In the genomic region with DNA sequence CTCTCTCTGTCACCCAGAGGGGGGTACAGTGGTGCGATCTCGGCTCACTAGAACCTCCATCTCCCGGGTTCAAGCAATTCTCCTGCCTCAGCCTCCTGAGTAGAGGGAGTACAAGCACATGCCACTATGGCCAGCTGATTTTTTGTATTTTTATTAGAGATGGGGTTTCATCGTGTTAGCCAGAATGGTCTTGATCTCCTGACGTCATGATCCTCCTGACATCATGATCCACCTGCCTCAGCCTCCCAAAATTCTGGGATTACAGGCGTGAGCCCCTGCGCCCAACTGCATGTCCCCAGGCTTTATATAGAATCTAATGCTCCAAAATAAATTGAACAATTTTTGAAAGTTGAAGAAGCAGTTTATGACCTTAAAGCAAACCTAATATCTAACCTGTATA, we compare ENCODE assay signal across 1 cellular context.
TF ChIP-seq lines count a peak whose summit lies in the region.

No MANE protein-coding gene starts in this region.

TF ChIP-seq in HepG2, 621 proteins besides CTCF, POLR2A, EP300 and RAD21 (continued from another document):
- TF ChIP-seq, protein P1, sequence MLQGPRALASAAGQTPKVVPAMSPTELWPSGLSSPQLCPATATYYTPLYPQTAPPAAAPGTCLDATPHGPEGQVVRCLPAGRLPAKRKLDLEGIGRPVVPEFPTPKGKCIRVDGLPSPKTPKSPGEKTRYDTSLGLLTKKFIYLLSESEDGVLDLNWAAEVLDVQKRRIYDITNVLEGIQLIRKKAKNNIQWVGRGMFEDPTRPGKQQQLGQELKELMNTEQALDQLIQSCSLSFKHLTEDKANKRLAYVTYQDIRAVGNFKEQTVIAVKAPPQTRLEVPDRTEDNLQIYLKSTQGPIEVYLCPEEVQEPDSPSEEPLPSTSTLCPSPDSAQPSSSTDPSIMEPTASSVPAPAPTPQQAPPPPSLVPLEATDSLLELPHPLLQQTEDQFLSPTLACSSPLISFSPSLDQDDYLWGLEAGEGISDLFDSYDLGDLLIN (CRISPR knock-in tag; IDR thresholded peaks at IDR 0.05; ENCODE audit: borderline replicate concordance) = no peak
- TF ChIP-seq ARID4A (CRISPR knock-in tag; IDR thresholded peaks at IDR 0.05; ENCODE audit: borderline replicate concordance) (no peak), ZNF430 (CRISPR knock-in tag; IDR thresholded peaks at IDR 0.05) (no peak), ATF7 (IDR thresholded peaks at IDR 0.05) (peak; percentile 69), ATF7 (CRISPR knock-in tag; IDR thresholded peaks at IDR 0.05) (no peak)
